ENCODE assay signal across 10 cellular contexts in genomic region chr9:129182625-129183494, GRCh38. TPM values are rescaled to one million over a fixed set of nuclear protein-coding genes. Genes with fewer than 3 reads are reported as not detected.
DNase-seq lines count a peak whose midpoint lies in the region; ATAC-seq and TF ChIP-seq lines count a peak whose summit lies in the region.
"Had no signal": no experiment of that assay in that cellular context is flagged by ENCODE, and none has a peak within 500 bp of the region (broad histone marks: within the 10 kb centered on the region; RNA-seq: fewer than 3 reads in every experiment).

No MANE protein-coding gene starts in this region.

- H3K36me3 Mint-ChIP-seq in CD14-positive monocyte: no peaks in the 10 kb centered on the region
- H3K36me3 Mint-ChIP-seq: natural killer cell treated with Interleukin-12 subunit alpha and Interleukin-12 subunit beta and Interleukin-15 and Interleukin-18, amount 100 ng/mL, for 72 hours had no signal

- no peak overlapping the region for H3K4me3 Mint-ChIP-seq in CD14-positive monocyte
- H3K4me3 Mint-ChIP-seq: natural killer cell treated with Interleukin-12 subunit alpha and Interleukin-12 subunit beta and Interleukin-15 and Interleukin-18, amount 100 ng/mL, for 72 hours had no signal

- peaks cover 5% of the 10 kb centered on the region for H3K4me1 Mint-ChIP-seq in CD14-positive monocyte

- no peak for DNase-seq in CD14-positive monocyte (ENCODE audit: low spot score)
- DNase-seq in HuH-7.5 (ENCODE audit: low spot score): peak; percentile 73
- DNase-seq in amniotic epithelial cell (ENCODE audit: low read depth): peak; percentile 36
- DNase-seq in left kidney (ENCODE audit: low read depth, low spot score): peak; percentile 59
- DNase-seq in NK-92 treated with Interleukin-12 subunit alpha and Interleukin-12 subunit beta, amount 100 ng/mL, for 24 hours (lab: John Stamatoyannopoulos, UW): no peak
- no peak for DNase-seq in OCI-M2 (lab: John Stamatoyannopoulos, UW; ENCODE audit: unreplicated experiment)
- DNase-seq: stimulated activated naive CD4-positive, alpha-beta T cell treated with Interleukin-2 at 50 U/mL for 16 hours had no signal

- H3K27me3 Mint-ChIP-seq in CD14-positive monocyte (ENCODE audit: low read depth in 3 of 3): peaks cover 4 to 13% (median 8%) of the 10 kb centered on the region in 3 donors

- H3K9me3 Mint-ChIP-seq in CD14-positive monocyte: peaks cover 0 to 7% (median 3%) of the 10 kb centered on the region in 7 donors
- H3K9me3 Mint-ChIP-seq: natural killer cell treated with Interleukin-12 subunit alpha and Interleukin-12 subunit beta and Interleukin-15 and Interleukin-18, amount 100 ng/mL, for 72 hours had no signal

- ATAC-seq in HG02798 (IDR thresholded peaks at IDR 0.05; ENCODE audit: poor library complexity, unreplicated experiment) (no peak), GM21528 (IDR thresholded peaks at IDR 0.05; ENCODE audit: low FRiP score, unreplicated experiment) (no peak)
- ATAC-seq: natural killer cell treated with Interleukin-12 subunit alpha and Interleukin-12 subunit beta and Interleukin-15 and Interleukin-18, amount 100 ng/mL, for 72 hours had no signal

- peak; percentile 63 for TF ChIP-seq CTCF in CD14-positive monocyte (IDR thresholded peaks at IDR 0.05)

- intact Hi-C loops in CD14-positive monocyte (cut with micrococcal nuclease): no loop called here

- peak overlapping the region in 2 of 7 donors; percentile 24 to 54 for H3K27ac Mint-ChIP-seq in CD14-positive monocyte
- H3K27ac Mint-ChIP-seq: natural killer cell treated with Interleukin-12 subunit alpha and Interleukin-12 subunit beta and Interleukin-15 and Interleukin-18, amount 100 ng/mL, for 72 hours had no signal

RNA-seq across cellular contexts. Expression of gene IER5L, which starts 4.8 kb away (rescaled TPM):
- under 1 TPM; 0.36 to 0.79 TPM for polyA plus RNA-seq in CD14-positive monocyte

Comparison
In these comparisons a context has a peak if more than half of its experiments do, and no peak if none do; other contexts are left out.
1. DNase-seq: peak in HuH-7.5 (single experiment), amniotic epithelial cell (single experiment) and left kidney (single experiment); none in CD14-positive monocyte (single experiment), NK-92 treated with Interleukin-12 subunit alpha and Interleukin-12 subunit beta, amount 100 ng/mL, for 24 hours (single experiment) and OCI-M2 (single experiment).